Comparison of ENCODE assay signal across 1 cellular context in genomic region chr5:142016576-142016975, GRCh38.
TF ChIP-seq lines count a peak whose summit lies in the region.

No MANE protein-coding gene starts in this region.

TF ChIP-seq in WTC11, 78 proteins besides CTCF, POLR2A, EP300 and RAD21 (continued from another document):
- TF ChIP-seq USF1 (CRISPR knock-in tag; IDR thresholded peaks at IDR 0.05) (no peak), E2F5 (CRISPR knock-in tag; IDR thresholded peaks at IDR 0.05) (no peak), STAT6 (CRISPR knock-in tag; conservative IDR thresholded peaks at IDR 0.05; ENCODE audit: low read depth) (no peak), RORB (CRISPR knock-in tag; IDR thresholded peaks at IDR 0.05) (no peak), ZNF317 (CRISPR knock-in tag; IDR thresholded peaks at IDR 0.05; ENCODE audit: borderline replicate concordance, low read depth) (no peak), MXD4 (CRISPR knock-in tag; IDR thresholded peaks at IDR 0.05; ENCODE audit: borderline replicate concordance) (no peak), SMAD4 (CRISPR knock-in tag; IDR thresholded peaks at IDR 0.05) (no peak)
